ENCODE assay signal across 1 cellular context in genomic region chr6:33249732-33250625, GRCh38.
A peak's percentile ranks its signal among the peaks of the same experiment; 100 is the strongest.
TF ChIP-seq lines count a peak whose summit lies in the region.

No MANE protein-coding gene starts in this region.

TF ChIP-seq in HEK293, 187 proteins besides CTCF, POLR2A, EP300 and RAD21 (continued from another document):
- no peak for TF ChIP-seq ZNF148 (tag by site-specific recombination; IDR thresholded peaks at IDR 0.05; ENCODE audit: borderline replicate concordance)
- 0 out of 2 replicates have a peak, but pooled peaks have one; percentile 48 for TF ChIP-seq ZFHX2 (tag by site-specific recombination; conservative IDR thresholded peaks at IDR 0.05)
- peak; percentile 69; the same call in 1 of the 2 replicates for TF ChIP-seq ZBTB17 (tag by site-specific recombination; IDR thresholded peaks at IDR 0.05)
- TF ChIP-seq HOXA7 (CRISPR knock-in tag; IDR thresholded peaks at IDR 0.05; ENCODE audit: borderline replicate concordance): no peak
- TF ChIP-seq ZSCAN30 (tag by site-specific recombination; IDR thresholded peaks at IDR 0.05): 0 out of 2 replicates have a peak, but pooled peaks have one; percentile 13
- no peak for TF ChIP-seq ZNF112 (tag by site-specific recombination; IDR thresholded peaks at IDR 0.05)
- TF ChIP-seq ZNF248 (tag by site-specific recombination; IDR thresholded peaks at IDR 0.05): no peak
- TF ChIP-seq ZNF362 (tag by site-specific recombination; IDR thresholded peaks at IDR 0.05): no peak
- TF ChIP-seq GLI4 (tag by site-specific recombination; IDR thresholded peaks at IDR 0.05): no peak
- no peak for TF ChIP-seq ZNF513 (tag by site-specific recombination; IDR thresholded peaks at IDR 0.05)
- TF ChIP-seq ZNF23 (tag by site-specific recombination; IDR thresholded peaks at IDR 0.05; ENCODE audit: borderline replicate concordance): no peak
- TF ChIP-seq MEIS1 (CRISPR knock-in tag; IDR thresholded peaks at IDR 0.05; ENCODE audit: borderline replicate concordance): no peak
- no peak for TF ChIP-seq ZNF10 (tag by site-specific recombination; IDR thresholded peaks at IDR 0.05)
- TF ChIP-seq ZEB2 (tag by site-specific recombination; IDR thresholded peaks at IDR 0.05): no peak
- no peak for TF ChIP-seq ZNF629 (tag by site-specific recombination; IDR thresholded peaks at IDR 0.05)
- peak; percentile 9; the same call in 1 of the 2 replicates for TF ChIP-seq ZNF660 (tag by site-specific recombination; IDR thresholded peaks at IDR 0.05)
- 0 out of 2 replicates have a peak, but pooled peaks have one; percentile 32 for TF ChIP-seq ZNF600 (tag by site-specific recombination; IDR thresholded peaks at IDR 0.05)
- TF ChIP-seq ZNF184 (tag by site-specific recombination; IDR thresholded peaks at IDR 0.05): peak; percentile 25; the same call in 1 of the 2 replicates
- 0 out of 2 replicates have a peak, but pooled peaks have one; percentile 26 for TF ChIP-seq GFI1B (tag by site-specific recombination; IDR thresholded peaks at IDR 0.05)
- no peak for TF ChIP-seq ZNF473 (tag by site-specific recombination; IDR thresholded peaks at IDR 0.05)
- no peak for TF ChIP-seq SP7 (tag by site-specific recombination; IDR thresholded peaks at IDR 0.05)
- TF ChIP-seq ZNF561 (tag by site-specific recombination; IDR thresholded peaks at IDR 0.05; ENCODE audit: borderline replicate concordance): no peak
- no peak for TF ChIP-seq BCL11B (tag by site-specific recombination; IDR thresholded peaks at IDR 0.05; ENCODE audit: low read depth)
- TF ChIP-seq ZBTB6 (tag by site-specific recombination; IDR thresholded peaks at IDR 0.05): peak; percentile 63; the same call in 1 of the 2 replicates
